Comparison of ENCODE assay signal across 22 cellular contexts in the genomic region with DNA sequence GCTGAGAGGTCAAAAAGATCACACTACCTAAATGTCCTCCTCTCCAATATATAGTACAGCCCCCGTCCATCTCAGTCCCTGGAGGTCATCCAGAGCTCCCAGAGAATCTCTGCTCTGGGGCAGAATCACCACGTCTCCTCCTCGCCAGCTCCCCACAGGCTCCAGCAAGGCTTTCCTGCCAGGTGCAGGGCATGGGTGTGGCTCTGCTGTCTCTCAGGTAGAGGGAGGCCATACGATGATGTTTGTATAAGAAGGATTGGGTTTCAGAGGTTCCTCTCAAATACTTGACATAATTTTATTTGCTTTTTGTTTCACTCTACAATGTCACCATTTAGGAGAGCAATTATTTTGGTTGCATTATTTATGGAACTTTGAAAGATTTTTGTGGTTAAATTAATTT.
A peak's percentile ranks its signal among the peaks of the same experiment; 100 is the strongest.
DNase-seq lines count a peak whose midpoint lies in the region; ATAC-seq and TF ChIP-seq lines count a peak whose summit lies in the region.
"Had no signal": no experiment of that assay in that cellular context is flagged by ENCODE, and none has a peak within 500 bp of the region (broad histone marks: within the 10 kb centered on the region; RNA-seq: fewer than 3 reads in every experiment).

No MANE protein-coding gene starts in this region.

- no peak overlapping the region for H3K14ac ChIP-seq in H9 (ENCODE audit: insufficient read depth, low read length)
- H3K14ac ChIP-seq in neuronal stem cell (ENCODE audit: low read length): no peak overlapping the region

- H3K9ac ChIP-seq in PC-3 (ENCODE audit: low read length) (no peak overlapping the region), H9 (ENCODE audit: extremely low read depth, insufficient read length, low read length) (no peak overlapping the region), neuronal stem cell (ENCODE audit: low read depth, low read length, poor library complexity) (no peak overlapping the region)

- H3K4me3 ChIP-seq in PC-3 (ENCODE audit: low read length) (no peak overlapping the region), neuronal stem cell (ENCODE audit: low read length in 2 of 2) (no peak overlapping the region)

- H3K4ac ChIP-seq in H9 (ENCODE audit: low read depth, low read length) (no peak overlapping the region), neuronal stem cell (ENCODE audit: low read length) (no peak overlapping the region)

- POLR2A ChIA-PET in PC-3 (lab: Charles Lee; ENCODE audit: unreplicated experiment): no interaction called here

- H2AFZ ChIP-seq in PC-3 (ENCODE audit: low read length) (peak overlapping the region; percentile 8; the same call in 1 of the 2 replicates), H9 (ENCODE audit: low read length) (no peak overlapping the region), neuronal stem cell (ENCODE audit: low read length) (no peak overlapping the region)

- H4K20me1 ChIP-seq in PC-3 (ENCODE audit: low read length) (no peaks in the 10 kb centered on the region), H9 (ENCODE audit: control insufficient read depth, insufficient read depth, insufficient read length) (no peaks in the 10 kb centered on the region)

- H3K4me3 Mint-ChIP-seq in H9: no peak overlapping the region
- H3K4me3 Mint-ChIP-seq: activated CD4-positive, alpha-beta memory T cell treated with anti-CD3 and anti-CD28 coated beads for 36 hours; activated T-cell treated with anti-CD3 and anti-CD28 coated beads, Interleukin-2, amount 50 U/mL, for 72 hours; dendritic cell treated with granulocyte-macrophage colony-stimulating factor and Interleukin-4, amounts not matched to agents 40 ng/mL and 50 ng/mL, for 4 days; immature natural killer cell; natural killer cell treated with Interleukin-12 subunit alpha and Interleukin-12 subunit beta and Interleukin-15 and Interleukin-18, amount 100 ng/mL, for 72 hours; stimulated activated naive B cell treated with anti-CD40 and anti-IgM and Interleukin-4, amounts not matched to agents 10 μg/mL and 1 μg/mL and 100 μg/mL, for 72 hours had no signal

- no peaks in the 10 kb centered on the region for H3K23me2 ChIP-seq in H9 (ENCODE audit: insufficient read length, low read depth, low read length, poor library complexity, severe bottlenecking)

- H3K36me3 ChIP-seq in PC-3 (ENCODE audit: low read depth, low read length) (no peaks in the 10 kb centered on the region), neuronal stem cell (replicated peaks in 1 of 2; ENCODE audit: control insufficient read depth in 2 of 2, insufficient read depth in 2 of 2, low read length in 2 of 2) (no peaks in the 10 kb centered on the region)

- H3K18ac ChIP-seq in H9 (ENCODE audit: insufficient read length, low read depth, low read length) (no peak overlapping the region), neuronal stem cell (ENCODE audit: low read length) (no peak overlapping the region)

- H3K79me1 ChIP-seq in H9 (ENCODE audit: insufficient read depth, low read depth, low read length, poor library complexity, severe bottlenecking): no peaks in the 10 kb centered on the region
- no peaks in the 10 kb centered on the region for H3K79me1 ChIP-seq in neuronal stem cell (ENCODE audit: low read depth, low read length)

- H3K4me1 Mint-ChIP-seq in H9: peaks cover 27 to 36% of the 10 kb centered on the region in 2 experiments

- no peak overlapping the region for H2BK15ac ChIP-seq in H9 (ENCODE audit: low read depth, low read length)
- H2BK15ac ChIP-seq in neuronal stem cell (ENCODE audit: low read length): no peak overlapping the region

- no peak overlapping the region for H3T11ph ChIP-seq in H9 (ENCODE audit: low read length)

- no peak overlapping the region for H2BK20ac ChIP-seq in H9 (ENCODE audit: low read depth, low read length, poor library complexity, severe bottlenecking)

- no peak overlapping the region for H2BK5ac ChIP-seq in H9 (ENCODE audit: insufficient read length, low read length)
- no peak overlapping the region for H2BK5ac ChIP-seq in neuronal stem cell (ENCODE audit: low read length)

- H2BK120ac ChIP-seq in H9 (ENCODE audit: low read depth, low read length, poor library complexity, severe bottlenecking) (no peak overlapping the region), neuronal stem cell (ENCODE audit: low read depth, low read length) (no peak overlapping the region)

- no peak overlapping the region for H3K27ac Mint-ChIP-seq in H9
- H3K27ac Mint-ChIP-seq: activated CD4-positive, alpha-beta memory T cell treated with anti-CD3 and anti-CD28 coated beads for 36 hours; activated T-cell treated with anti-CD3 and anti-CD28 coated beads, Interleukin-2, amount 50 U/mL, for 72 hours; dendritic cell treated with granulocyte-macrophage colony-stimulating factor and Interleukin-4, amounts not matched to agents 40 ng/mL and 50 ng/mL, for 4 days; immature natural killer cell; natural killer cell treated with Interleukin-12 subunit alpha and Interleukin-12 subunit beta and Interleukin-15 and Interleukin-18, amount 100 ng/mL, for 72 hours; stimulated activated naive B cell treated with anti-CD40 and anti-IgM and Interleukin-4, amounts not matched to agents 10 μg/mL and 1 μg/mL and 100 μg/mL, for 72 hours had no signal

- H3K9me3 ChIP-seq in PC-3 (ENCODE audit: low read length) (no peaks in the 10 kb centered on the region), H9 (ENCODE audit: control insufficient read depth, low read depth, low read length) (no peaks in the 10 kb centered on the region), neuronal stem cell (replicated peaks in 1 of 2; ENCODE audit: control insufficient read depth in 2 of 2, insufficient read depth in 1 of 2, low read depth in 1 of 2, low read length in 2 of 2) (no peaks in the 10 kb centered on the region)

- H2AK5ac ChIP-seq in H9 (ENCODE audit: insufficient read length, low read length): no peak overlapping the region
- H2AK5ac ChIP-seq in neuronal stem cell (ENCODE audit: low read depth, low read length): no peak overlapping the region

- H3K56ac ChIP-seq in H9 (ENCODE audit: insufficient read length, low read depth, low read length): no peak overlapping the region

- peaks cover 22% of the 10 kb centered on the region for H3K4me1 ChIP-seq in PC-3 (ENCODE audit: insufficient read depth, low read length)
- peaks cover 9% of the 10 kb centered on the region; the same call in 1 of the 2 replicates for H3K4me1 ChIP-seq in H9 (ENCODE audit: insufficient read depth, low read length)
- H3K4me1 ChIP-seq in neuronal stem cell (ENCODE audit: control insufficient read depth in 2 of 2, insufficient read depth in 1 of 2, low read depth in 1 of 2, low read length in 2 of 2): peaks cover 0 to 3% of the 10 kb centered on the region in 2 donors

- TF ChIP-seq CTCF in PC-3 (conservative IDR thresholded peaks at IDR 0.05; ENCODE audit: low read depth, low read length): no peak
- TF ChIP-seq CTCF in H9 (conservative IDR thresholded peaks at IDR 0.05): no peak

- H3K27ac ChIP-seq in PC-3 (ENCODE audit: low read length) (peak overlapping the region; percentile 3), H9 (ENCODE audit: insufficient read length, low read depth, low read length) (no peak overlapping the region), neuronal stem cell (replicated peaks; ENCODE audit: low read length) (no peak overlapping the region)

- peaks cover under 1% of the 10 kb centered on the region for H3K27me3 Mint-ChIP-seq in H9 (ENCODE audit: low read depth)
- H3K27me3 Mint-ChIP-seq: activated CD4-positive, alpha-beta memory T cell treated with anti-CD3 and anti-CD28 coated beads for 36 hours; dendritic cell treated with granulocyte-macrophage colony-stimulating factor and Interleukin-4, amounts not matched to agents 40 ng/mL and 50 ng/mL, for 4 days had no signal

- H3K23ac ChIP-seq in H9 (ENCODE audit: insufficient read length, low read depth, low read length) (no peak overlapping the region), neuronal stem cell (ENCODE audit: low read depth, low read length, poor library complexity) (no peak overlapping the region)

- no peaks in the 10 kb centered on the region for H3K79me2 ChIP-seq in PC-3 (ENCODE audit: low read length)
- H3K79me2 ChIP-seq in H9 (ENCODE audit: insufficient read depth, low read length): no peaks in the 10 kb centered on the region

- intact Hi-C loops in PC-3 (cut with micrococcal nuclease): no loop called here

- H3K9me2 ChIP-seq in PC-3 (replicated peaks; ENCODE audit: low read length): no peaks in the 10 kb centered on the region

- H2BK12ac ChIP-seq in H9 (ENCODE audit: insufficient read length, low read depth, low read length) (no peak overlapping the region), neuronal stem cell (ENCODE audit: low read length) (no peak overlapping the region)

- H4K5ac ChIP-seq in H9 (ENCODE audit: insufficient read length, low read depth, low read length): no peak overlapping the region

- no TSS peak for BruUV-seq in PC-3 (replicated peaks; lab: Mats Ljungman, UMichigan)

- H4K91ac ChIP-seq in H9 (ENCODE audit: insufficient read length, low read depth, low read length) (no peak overlapping the region), neuronal stem cell (ENCODE audit: low read depth, low read length, poor library complexity) (no peak overlapping the region)

- H3K9me3 Mint-ChIP-seq in H9: peaks cover under 1 to 5% of the 10 kb centered on the region in 2 experiments; a peak in 4 of 5 replicates
- H3K9me3 Mint-ChIP-seq: activated CD4-positive, alpha-beta memory T cell treated with anti-CD3 and anti-CD28 coated beads for 36 hours; activated T-cell treated with anti-CD3 and anti-CD28 coated beads, Interleukin-2, amount 50 U/mL, for 72 hours; dendritic cell treated with granulocyte-macrophage colony-stimulating factor and Interleukin-4, amounts not matched to agents 40 ng/mL and 50 ng/mL, for 4 days; immature natural killer cell; natural killer cell treated with Interleukin-12 subunit alpha and Interleukin-12 subunit beta and Interleukin-15 and Interleukin-18, amount 100 ng/mL, for 72 hours had no signal

- peak; percentile 75 for DNase-seq in DMS153 treated with DMSO at 0.1 percent for 48 hours (lab: John Stamatoyannopoulos, UW; ENCODE audit: unreplicated experiment)
- peak; percentile 83 for DNase-seq in NCI-H1105 (lab: John Stamatoyannopoulos, UW)
- DNase-seq in NCI-H2171 (lab: John Stamatoyannopoulos, UW): peak; percentile 76
- DNase-seq in PC-3: peak; percentile 54
- DNase-seq in NOMO-1 treated with DMSO at 0.1 percent for 48 hours (lab: John Stamatoyannopoulos, UW; ENCODE audit: unreplicated experiment): no peak
- no peak for DNase-seq in H9
- no peak for DNase-seq in neuronal stem cell (ENCODE audit: low spot score)
- DNase-seq: activated CD4-positive, alpha-beta memory T cell treated with anti-CD3 and anti-CD28 coated beads for 36 hours; activated CD4-positive, CD25-positive, alpha-beta regulatory T cell treated with anti-CD3 and anti-CD28 coated beads, Interleukin-2, amount 50 U/mL, for 72 hours; activated T-cell treated with anti-CD3 and anti-CD28 coated beads, Interleukin-2, amount 50 U/mL, for 72 hours; DMS79; erythroblast; GDM1; immature natural killer cell; IMR-90; left cardiac atrium; Right ventricle myocardium superior; stimulated activated CD4-positive, alpha-beta T cell treated with anti-CD3 and anti-CD28 coated beads, Interleukin-15, amount 100 ng/mL, for 24 hours; stimulated activated naive B cell treated with anti-CD40 and anti-IgM and Interleukin-4, amounts not matched to agents 10 μg/mL and 1 μg/mL and 100 μg/mL, for 72 hours; T-helper 2 cell had no signal

- no peak overlapping the region for H4K8ac ChIP-seq in H9 (replicated peaks; ENCODE audit: insufficient read length, low read depth, low read length)
- H4K8ac ChIP-seq in neuronal stem cell (ENCODE audit: low read depth, low read length): no peak overlapping the region

- no peaks in the 10 kb centered on the region for H3F3A ChIP-seq in PC-3 (ENCODE audit: low read length, unreplicated experiment)

- CTCF ChIA-PET in PC-3 (lab: Charles Lee): no interaction called here

- H3K27me3 ChIP-seq in PC-3 (ENCODE audit: low read length): peaks cover 10% of the 10 kb centered on the region
- H3K27me3 ChIP-seq in H9 (ENCODE audit: insufficient read depth, low read length): no peaks in the 10 kb centered on the region
- no peaks in the 10 kb centered on the region for H3K27me3 ChIP-seq in neuronal stem cell (ENCODE audit: control insufficient read depth in 3 of 3, insufficient read depth in 3 of 3, low read depth in 1 of 3, low read length in 3 of 3)

- peaks cover 0 to under 1% (median 0%) of the 10 kb centered on the region in 3 experiments; a peak in 2 of 7 replicates for H3K36me3 Mint-ChIP-seq in H9 (ENCODE audit: insufficient read depth in 1 of 3, low read depth in 3 of 3)
- H3K36me3 Mint-ChIP-seq: activated CD4-positive, alpha-beta memory T cell treated with anti-CD3 and anti-CD28 coated beads for 36 hours; immature natural killer cell; natural killer cell treated with Interleukin-12 subunit alpha and Interleukin-12 subunit beta and Interleukin-15 and Interleukin-18, amount 100 ng/mL, for 72 hours; stimulated activated naive B cell treated with anti-CD40 and anti-IgM and Interleukin-4, amounts not matched to agents 10 μg/mL and 1 μg/mL and 100 μg/mL, for 72 hours had no signal

- H3K4me2 ChIP-seq in PC-3 (ENCODE audit: low read length) (peak overlapping the region; percentile 9), H9 (ENCODE audit: insufficient read depth, insufficient read length, low read length) (no peak overlapping the region), neuronal stem cell (ENCODE audit: insufficient read depth, low read length, poor library complexity, severe bottlenecking) (no peak overlapping the region)

- peak; percentile 54 for ATAC-seq in PC-3
- ATAC-seq: activated T-cell treated with anti-CD3 and anti-CD28 coated beads, Interleukin-2, amount 50 U/mL, for 72 hours; natural killer cell treated with Interleukin-12 subunit alpha and Interleukin-12 subunit beta and Interleukin-15 and Interleukin-18, amount 100 ng/mL, for 72 hours; stimulated activated naive B cell treated with anti-CD40 and anti-IgM and Interleukin-4, amounts not matched to agents 10 μg/mL and 1 μg/mL and 100 μg/mL, for 72 hours had no signal

- no CpG with 5 or more reads among the region's 4 CpGs for WGBS in H9 (ENCODE audit: extremely low coverage, insufficient read length, low lambda C conversion rate)
- no CpG with 5 or more reads among the region's 4 CpGs for WGBS in neuronal stem cell (ENCODE audit: extremely low coverage in 2 of 2, insufficient read length in 2 of 2, insufficient replicate concordance in 1 of 2), 2 donors

Comparison
In these comparisons a context has a peak if more than half of its experiments do, and no peak if none do; other contexts are left out.
1. DNase-seq: peak in DMS153 treated with DMSO at 0.1 percent for 48 hours (single experiment), NCI-H1105 (single experiment), NCI-H2171 (single experiment) and PC-3 (single experiment); none in NOMO-1 treated with DMSO at 0.1 percent for 48 hours (single experiment), H9 (single experiment) and neuronal stem cell (single experiment).